1 cellular context compared by ENCODE assay signal in the genomic region with DNA sequence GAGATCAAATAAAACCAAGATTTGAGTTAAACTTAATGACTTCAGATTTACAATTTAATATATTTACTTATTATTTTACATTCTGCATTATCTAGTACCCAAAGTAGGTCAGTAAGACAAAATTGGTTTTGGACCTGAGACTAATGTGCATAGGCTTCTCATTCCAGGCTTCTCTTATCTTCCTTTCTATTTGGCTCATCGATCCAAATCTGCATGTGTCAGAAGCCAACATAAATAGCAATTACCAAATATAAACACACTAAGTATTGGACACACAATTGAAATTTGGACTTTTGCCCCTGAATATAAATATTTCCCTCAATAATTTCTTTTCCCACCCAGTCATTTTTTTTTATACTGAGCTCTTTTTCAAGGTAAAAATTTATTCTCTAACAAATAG.
TF ChIP-seq lines count a peak whose summit lies in the region.

No MANE protein-coding gene starts in this region.

TF ChIP-seq in HCT116, 20 proteins besides CTCF, POLR2A, EP300 and RAD21 (continued from another document):
- TF ChIP-seq REST (IDR thresholded peaks at IDR 0.05; ENCODE audit: low read depth) (no peak), JUND (IDR thresholded peaks at IDR 0.05) (no peak), FOSL1 (IDR thresholded peaks at IDR 0.05; ENCODE audit: low read depth) (no peak), ELF1 (IDR thresholded peaks at IDR 0.05; ENCODE audit: borderline replicate concordance, low read depth) (no peak), ZFX (IDR thresholded peaks at IDR 0.05) (no peak), SP1 (IDR thresholded peaks at IDR 0.05; ENCODE audit: low read depth) (no peak)
- TF ChIP-seq, protein P1, sequence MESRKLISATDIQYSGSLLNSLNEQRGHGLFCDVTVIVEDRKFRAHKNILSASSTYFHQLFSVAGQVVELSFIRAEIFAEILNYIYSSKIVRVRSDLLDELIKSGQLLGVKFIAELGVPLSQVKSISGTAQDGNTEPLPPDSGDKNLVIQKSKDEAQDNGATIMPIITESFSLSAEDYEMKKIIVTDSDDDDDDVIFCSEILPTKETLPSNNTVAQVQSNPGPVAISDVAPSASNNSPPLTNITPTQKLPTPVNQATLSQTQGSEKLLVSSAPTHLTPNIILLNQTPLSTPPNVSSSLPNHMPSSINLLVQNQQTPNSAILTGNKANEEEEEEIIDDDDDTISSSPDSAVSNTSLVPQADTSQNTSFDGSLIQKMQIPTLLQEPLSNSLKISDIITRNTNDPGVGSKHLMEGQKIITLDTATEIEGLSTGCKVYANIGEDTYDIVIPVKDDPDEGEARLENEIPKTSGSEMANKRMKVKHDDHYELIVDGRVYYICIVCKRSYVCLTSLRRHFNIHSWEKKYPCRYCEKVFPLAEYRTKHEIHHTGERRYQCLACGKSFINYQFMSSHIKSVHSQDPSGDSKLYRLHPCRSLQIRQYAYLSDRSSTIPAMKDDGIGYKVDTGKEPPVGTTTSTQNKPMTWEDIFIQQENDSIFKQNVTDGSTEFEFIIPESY (IDR thresholded peaks at IDR 0.05; ENCODE audit: extremely low read depth, insufficient replicate concordance, low read length): no peak
TF ChIP-seq in HCT116: peak in this region for 0.
